In genomic region chr2:12396699-12397098, GRCh38 we compare ENCODE assay signal across 15 cellular contexts.
DNase-seq lines count a peak whose midpoint lies in the region; ATAC-seq and TF ChIP-seq lines count a peak whose summit lies in the region.
"Had no signal": no experiment of that assay in that cellular context is flagged by ENCODE, and none has a peak within 500 bp of the region (broad histone marks: within the 10 kb centered on the region; RNA-seq: fewer than 3 reads in every experiment).

No MANE protein-coding gene starts in this region.

- no peak overlapping the region for H3K9ac ChIP-seq in BLaER1 treated with 17β-estradiol and CSF1 and Interleukin-3, amounts not matched to agents 10 nM and 100 nM
- H3K9ac ChIP-seq in mesendoderm (ENCODE audit: low read length), result no peak overlapping the region

- no peaks in the 10 kb centered on the region for H3K36me3 Mint-ChIP-seq in type B pancreatic cell
- H3K36me3 Mint-ChIP-seq: CD4-positive, CD25-positive, alpha-beta regulatory T cell; CD8-positive, alpha-beta memory T cell had no signal

- H3K18ac ChIP-seq in mesendoderm (ENCODE audit: low read length), result no peak overlapping the region

- H3K23ac ChIP-seq in mesendoderm (ENCODE audit: low read length), result no peak overlapping the region

- H3K79me1 ChIP-seq in mesendoderm (ENCODE audit: low read length), result no peaks in the 10 kb centered on the region

- H2AFZ ChIP-seq in hepatocyte, result no peak overlapping the region

- H3K9me3 Mint-ChIP-seq in type B pancreatic cell, result no peaks in the 10 kb centered on the region
- H3K9me3 Mint-ChIP-seq: CD4-positive, CD25-positive, alpha-beta regulatory T cell had no signal

- H4K20me1 ChIP-seq in BLaER1 treated with 17β-estradiol and CSF1 and Interleukin-3, amounts not matched to agents 10 nM and 100 nM, result no peaks in the 10 kb centered on the region
- no peaks in the 10 kb centered on the region for H4K20me1 ChIP-seq in hepatocyte (ENCODE audit: insufficient read depth, poor library complexity, severe bottlenecking)

- no peaks in the 10 kb centered on the region for H3K79me2 ChIP-seq in hepatocyte
- no peaks in the 10 kb centered on the region for H3K79me2 ChIP-seq in mesendoderm (ENCODE audit: control insufficient read depth, insufficient read depth, low read length)

- H3K4me3 Mint-ChIP-seq in type B pancreatic cell, result peak overlapping the region; percentile 69
- H3K4me3 Mint-ChIP-seq: CD4-positive, CD25-positive, alpha-beta regulatory T cell; CD8-positive, alpha-beta memory T cell; H9 had no signal

- 0 out of 22 replicates have a peak, but pooled peaks cover 0 to 3% (median 0%) of the 10 kb centered on the region in 11 experiments for H3K27me3 ChIP-seq in BLaER1 treated with 17β-estradiol and CSF1 and Interleukin-3, amounts not matched to agents 10 nM and 100 nM
- H3K27me3 ChIP-seq in hepatocyte (no peaks in the 10 kb centered on the region), mesendoderm (ENCODE audit: insufficient read depth, low read length, poor library complexity) (no peaks in the 10 kb centered on the region), MG63 (no peaks in the 10 kb centered on the region)

- H4K5ac ChIP-seq in mesendoderm (ENCODE audit: low read length), result no peak overlapping the region

- TF ChIP-seq CTCF in hepatocyte (IDR thresholded peaks at IDR 0.05; ENCODE audit: poor library complexity) (no peak), type B pancreatic cell (conservative IDR thresholded peaks at IDR 0.05) (no peak)

- no peaks in the 10 kb centered on the region for H3K36me3 ChIP-seq in BLaER1 treated with 17β-estradiol and CSF1 and Interleukin-3, amounts not matched to agents 10 nM and 100 nM
- H3K36me3 ChIP-seq in hepatocyte (replicated peaks; ENCODE audit: insufficient read depth, low read depth), result no peaks in the 10 kb centered on the region
- no peaks in the 10 kb centered on the region for H3K36me3 ChIP-seq in mesendoderm (ENCODE audit: control insufficient read depth, insufficient read depth, low read length)
- no peaks in the 10 kb centered on the region for H3K36me3 ChIP-seq in MG63

- H3K9me3 ChIP-seq in BLaER1 treated with 17β-estradiol and CSF1 and Interleukin-3, amounts not matched to agents 10 nM and 100 nM (replicated peaks in 1 of 11), result peaks cover 0 to 9% (median 5%) of the 10 kb centered on the region in 11 experiments; a peak in 13 of 22 replicates
- H3K9me3 ChIP-seq in hepatocyte (ENCODE audit: low read depth), result no peaks in the 10 kb centered on the region
- no peaks in the 10 kb centered on the region for H3K9me3 ChIP-seq in MG63

- no peak overlapping the region for H4K8ac ChIP-seq in mesendoderm (ENCODE audit: low read depth, low read length)

- WGBS in hepatocyte (ENCODE audit: low lambda C conversion rate, missing lambda C conversion rate), result 82% methylated on average over 6 of the region's 6 CpGs
- WGBS in mesendoderm (ENCODE audit: extremely low coverage, insufficient coverage, low lambda C conversion rate), result no CpG with 5 or more reads among the region's 6 CpGs

- H3K27ac ChIP-seq in BLaER1 treated with 17β-estradiol and CSF1 and Interleukin-3, amounts not matched to agents 10 nM and 100 nM, result no peak overlapping the region
- H3K27ac ChIP-seq in hepatocyte, result peak overlapping the region; percentile 45
- H3K27ac ChIP-seq in mesendoderm (ENCODE audit: low read depth, low read length), result no peak overlapping the region

- H3K27me3 Mint-ChIP-seq in type B pancreatic cell, result no peaks in the 10 kb centered on the region

- DNase-seq in hepatocyte (ENCODE audit: low spot score) (no peak), mesendoderm (peak; percentile 3), type B pancreatic cell (ENCODE audit: extremely low spot score, unreplicated experiment) (no peak), SK-N-DZ (ENCODE audit: low spot score) (no peak), MG63 (no peak), NCI-H187 treated with DMSO at 0.1 percent for 48 hours (lab: John Stamatoyannopoulos, UW) (no peak)
- DNase-seq: 8988T; C1 segment of cervical spinal cord; CD4-positive, CD25-positive, alpha-beta regulatory T cell; CD8-positive, alpha-beta memory T cell; COR-L47; H9 had no signal

- no peak overlapping the region for H2BK5ac ChIP-seq in mesendoderm (ENCODE audit: low read length)

- H3K4me2 ChIP-seq in BLaER1 treated with 17β-estradiol and CSF1 and Interleukin-3, amounts not matched to agents 10 nM and 100 nM, result peak overlapping the region in 9 of 11 experiments; percentile 42 to 75 (median 61); a peak in 14 of 22 replicates
- H3K4me2 ChIP-seq in hepatocyte (no peak overlapping the region), mesendoderm (ENCODE audit: low read length) (no peak overlapping the region)

- H3K4me1 Mint-ChIP-seq in type B pancreatic cell (ENCODE audit: unreplicated experiment), result peaks cover 22% of the 10 kb centered on the region

- no peak overlapping the region for H2BK120ac ChIP-seq in mesendoderm (ENCODE audit: low read depth, low read length)

- H3K27ac Mint-ChIP-seq in type B pancreatic cell, result peak overlapping the region; percentile 99
- H3K27ac Mint-ChIP-seq: CD4-positive, CD25-positive, alpha-beta regulatory T cell; CD8-positive, alpha-beta memory T cell; H9 had no signal

- peaks cover 15 to 24% (median 21%) of the 10 kb centered on the region in 10 experiments for H3K4me1 ChIP-seq in BLaER1 treated with 17β-estradiol and CSF1 and Interleukin-3, amounts not matched to agents 10 nM and 100 nM
- H3K4me1 ChIP-seq in hepatocyte (ENCODE audit: insufficient read depth), result no peaks in the 10 kb centered on the region
- no peaks in the 10 kb centered on the region for H3K4me1 ChIP-seq in mesendoderm (ENCODE audit: control insufficient read depth, low read depth, low read length)

- H3K4ac ChIP-seq in mesendoderm (ENCODE audit: low read depth, low read length), result no peak overlapping the region

- H3K9me2 ChIP-seq in hepatocyte (replicated peaks; ENCODE audit: insufficient read depth), result no peaks in the 10 kb centered on the region

- no peak overlapping the region for H2AK5ac ChIP-seq in mesendoderm (ENCODE audit: low read length)

- no peak for ATAC-seq in HG02885 (IDR thresholded peaks at IDR 0.05; ENCODE audit: poor library complexity, unreplicated experiment)
- ATAC-seq: HepG2 had no signal

- H3K56ac ChIP-seq in mesendoderm (ENCODE audit: low read length), result no peak overlapping the region

- no peak overlapping the region for H3K4me3 ChIP-seq in BLaER1 treated with 17β-estradiol and CSF1 and Interleukin-3, amounts not matched to agents 10 nM and 100 nM
- no peak overlapping the region for H3K4me3 ChIP-seq in hepatocyte
- H3K4me3 ChIP-seq in mesendoderm (ENCODE audit: low read length), result no peak overlapping the region
- no peak overlapping the region for H3K4me3 ChIP-seq in MG63

- no peak overlapping the region for H2BK15ac ChIP-seq in mesendoderm (replicated peaks; ENCODE audit: low read depth)

Comparison
In these comparisons a context has a peak if more than half of its experiments do, and no peak if none do; other contexts are left out.
1. H3K4me2 ChIP-seq: peak in BLaER1 treated with 17β-estradiol and CSF1 and Interleukin-3, amounts not matched to agents 10 nM and 100 nM (9 of 11); none in hepatocyte (single experiment) and mesendoderm (single experiment).